ENCODE assay signal across 9 cellular contexts in the genomic region with DNA sequence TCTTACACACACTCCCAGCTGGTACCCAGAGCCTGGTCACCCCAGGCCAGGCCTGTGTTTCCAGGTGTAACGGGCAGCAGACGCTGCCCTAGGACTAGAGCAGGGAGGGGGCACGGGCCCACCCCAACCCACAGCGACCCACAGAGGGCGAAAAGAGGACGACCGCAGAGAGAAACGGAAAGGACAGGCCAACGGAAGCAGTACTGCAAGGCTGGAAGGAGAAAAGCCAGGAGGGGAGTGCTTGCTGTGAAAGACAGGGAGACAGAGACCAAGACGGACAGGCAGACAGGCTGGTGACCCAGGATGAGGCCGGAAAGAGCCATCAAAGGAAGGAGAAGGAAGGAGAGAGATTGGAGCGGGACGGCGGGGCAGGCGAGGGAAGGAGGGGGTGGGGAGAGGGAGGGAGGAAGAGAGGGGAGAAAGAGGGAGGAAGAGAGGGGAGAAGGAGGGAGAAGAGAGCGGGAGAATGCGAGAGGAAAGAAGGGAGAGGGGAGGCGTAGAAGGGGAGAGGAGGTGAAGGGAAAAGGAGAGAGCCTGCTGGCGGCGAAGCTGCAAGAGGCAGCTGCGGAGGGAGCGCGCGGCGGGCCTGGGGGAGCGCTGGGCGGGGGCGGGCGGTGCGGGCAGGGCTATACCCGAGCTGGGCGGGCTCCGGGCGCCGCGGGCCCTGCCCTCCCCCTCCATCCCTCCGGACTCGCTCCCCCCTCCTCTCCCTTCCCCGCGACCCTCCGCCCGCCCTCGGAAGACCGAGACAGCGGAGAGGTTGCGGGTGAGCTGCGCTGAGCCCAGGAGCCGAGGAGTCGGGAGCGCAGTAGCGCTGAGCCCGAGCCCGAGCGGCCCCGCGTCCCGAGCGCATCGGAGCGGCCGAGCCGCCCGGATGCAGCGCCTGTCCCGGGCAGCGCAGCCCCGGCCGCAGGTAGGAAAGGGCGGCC. TPM values are rescaled to one million over a fixed set of nuclear protein-coding genes. Genes with fewer than 3 reads are reported as not detected.
DNase-seq lines count a peak whose midpoint lies in the region; ATAC-seq and TF ChIP-seq lines count a peak whose summit lies in the region.
"Had no signal": no experiment of that assay in that cellular context is flagged by ENCODE, and none has a peak within 500 bp of the region (broad histone marks: within the 10 kb centered on the region; RNA-seq: fewer than 3 reads in every experiment).

A gene (plus strand): TSS at position 732 of the 929 bp plus-strand sequence. CDS start 24,464 bp downstream, outside the sequence.

- DNase-seq in NCI-H2171 treated with DMSO at 0.1 percent for 48 hours (lab: John Stamatoyannopoulos, UW) (peak; percentile 28), NCI-H2171 (lab: John Stamatoyannopoulos, UW) (no peak), body of pancreas (peak in 1 of 4 donors; percentile 6), left lobe of liver (ENCODE audit: low spot score) (peak; percentile 71), substantia nigra (lab: John Stamatoyannopoulos, UW) (peak in 43 of 49 donors; percentile 34 to 83 (median 70)), NCI-H446 treated with DMSO at 0.1 percent for 48 hours (lab: John Stamatoyannopoulos, UW) (no peak), NCI-H1048 (lab: John Stamatoyannopoulos, UW) (no peak)

- H3K9me3 ChIP-seq in body of pancreas, result no peaks in the 10 kb centered on the region

- intact Hi-C loops in body of pancreas (cut with DNase I), result no loop called here

- H3K4me3 ChIP-seq in body of pancreas, result no peak within 1 kb of the TSS

- no peak within 1 kb of the TSS for H3K27ac ChIP-seq in body of pancreas
- H3K27ac ChIP-seq in substantia nigra (ENCODE audit: low read depth, low read length, poor library complexity, severe bottlenecking), result peak within 1 kb of the TSS; percentile 97
- H3K27ac ChIP-seq: C4-2B had no signal

- H3K27me3 ChIP-seq in body of pancreas, result peaks cover 0 to 10% of the 10 kb centered on the region in 2 donors

- TF ChIP-seq POLR2A in body of pancreas (IDR thresholded peaks at IDR 0.05), result no peak

- H3K36me3 ChIP-seq in body of pancreas (replicated peaks in 1 of 2; ENCODE audit: insufficient read depth in 1 of 2, low read depth in 2 of 2), result no peaks in the 10 kb centered on the region

- no peak for TF ChIP-seq CTCF in body of pancreas (IDR thresholded peaks at IDR 0.05)

- H3K4me1 ChIP-seq in body of pancreas, result peaks cover 12% of the 10 kb centered on the region

- 2 to 9% methylated on average over 25 to 45 of the region's 69 CpGs for WGBS in body of pancreas, 2 donors

- ATAC-seq in body of pancreas (peak; percentile 49), left lobe of liver (peak; percentile 79), HG02678 (IDR thresholded peaks at IDR 0.05; ENCODE audit: unreplicated experiment) (no peak)

RNA-seq across cellular contexts. Expression of the gene that starts here (rescaled TPM):
- total RNA-seq in body of pancreas (under 1 TPM; 0.26 to 0.66 TPM), left lobe of liver (64.8 TPM)

Comparison
In these comparisons a context has a peak if more than half of its experiments do, and no peak if none do; other contexts are left out.
1. RNA of the gene that starts here (total RNA-seq): 64.8 TPM in left lobe of liver (single experiment); 0.26 to 0.66 TPM in body of pancreas; every median in the first group is over 10 times any median in the second.
2. DNase-seq: peak in NCI-H2171 treated with DMSO at 0.1 percent for 48 hours (single experiment), left lobe of liver (single experiment) and substantia nigra (43 of 49); none in NCI-H2171 (single experiment), NCI-H446 treated with DMSO at 0.1 percent for 48 hours (single experiment) and NCI-H1048 (single experiment).
3. Peak in ATAC-seq in body of pancreas; RNA of the gene not detected or under 1 TPM.